ENCODE assay signal across 9 cellular contexts in genomic region chr17:74758846-74759163, GRCh38. TPM values are rescaled to one million over a fixed set of nuclear protein-coding genes. Genes with fewer than 3 reads are reported as not detected.
A peak's percentile ranks its signal among the peaks of the same experiment; 100 is the strongest.
DNase-seq lines count a peak whose midpoint lies in the region; ATAC-seq and TF ChIP-seq lines count a peak whose summit lies in the region.
"Had no signal": no experiment of that assay in that cellular context is flagged by ENCODE, and none has a peak within 500 bp of the region (broad histone marks: within the 10 kb centered on the region; RNA-seq: fewer than 3 reads in every experiment).

No MANE protein-coding gene starts in this region.

- peaks cover 5% of the 10 kb centered on the region; the same call in 1 of the 2 replicates for H3K79me2 ChIP-seq in OCI-LY7 (ENCODE audit: insufficient read depth, low read depth, low read length)

- DNase-seq in T-helper 1 cell (no peak), OCI-LY7 (ENCODE audit: low spot score) (no peak), fibroblast of mammary gland (ENCODE audit: low read depth) (peak; percentile 25), COLO829 (ENCODE audit: low spot score) (no peak), DMS53 (lab: John Stamatoyannopoulos, UW) (no peak)
- no peak for DNase-seq in stimulated activated effector memory CD8-positive, alpha-beta T cell treated with anti-CD3 and anti-CD28 coated beads, Interleukin-12 subunit alpha, Interleukin-12 subunit beta, amount 100 ng/mL, for 72 hours (ENCODE audit: low spot score in 2 of 2)

- intact Hi-C loops in OCI-LY7 (cut with micrococcal nuclease; ENCODE audit: unreplicated experiment), result loop anchor here (1.0 kb wide), 1 partner anchor 15 kb away; no protein-coding TSS in a partner anchor

- POLR2A ChIA-PET in OCI-LY7 (lab: Charles Lee), result interaction anchor here (0.6 to 1.0 kb wide), 3 partner anchors 9 to 471 kb away, joined by 3 to 4 read pairs (median 3); no protein-coding TSS in a partner anchor

- H3K27ac ChIP-seq in OCI-LY7 (ENCODE audit: low read depth, low read length, poor library complexity, severe bottlenecking), result no peak overlapping the region

- H3K36me3 Mint-ChIP-seq in T-helper 1 cell treated with Interleukin-12 subunit alpha and Interleukin-12 subunit beta and Interleukin-4 antibody, amounts not matched to agents 30 μg/mL and 1 μg/mL, for 36 hours (ENCODE audit: low read depth), result peaks cover 11% of the 10 kb centered on the region
- peaks cover 40% of the 10 kb centered on the region for H3K36me3 Mint-ChIP-seq in stimulated activated effector memory CD8-positive, alpha-beta T cell treated with anti-CD3 and anti-CD28 coated beads, Interleukin-12 subunit alpha, Interleukin-12 subunit beta, amount 100 ng/mL, for 72 hours

- peak overlapping the region; percentile 3; the same call in 1 of the 2 replicates for H3K4me2 ChIP-seq in OCI-LY7 (ENCODE audit: low read length)

- TF ChIP-seq CTCF in OCI-LY7 (conservative IDR thresholded peaks at IDR 0.05; ENCODE audit: low read length) (no peak), fibroblast of mammary gland (conservative IDR thresholded peaks at IDR 0.05; ENCODE audit: control insufficient read depth, insufficient read depth, low read depth, low read length) (no peak)

- H3K27ac Mint-ChIP-seq in T-helper 1 cell treated with Interleukin-12 subunit alpha and Interleukin-12 subunit beta and Interleukin-4 antibody, amounts not matched to agents 30 μg/mL and 1 μg/mL, for 36 hours, result peak overlapping the region; percentile 82
- H3K27ac Mint-ChIP-seq in stimulated activated effector memory CD8-positive, alpha-beta T cell treated with anti-CD3 and anti-CD28 coated beads, Interleukin-12 subunit alpha, Interleukin-12 subunit beta, amount 100 ng/mL, for 72 hours, result peak overlapping the region; percentile 94

- peaks cover 9% of the 10 kb centered on the region; the same call in 1 of the 2 replicates for H4K20me1 ChIP-seq in OCI-LY7 (ENCODE audit: insufficient read depth, low read length)

- H3K4me3 Mint-ChIP-seq in T-helper 1 cell treated with Interleukin-12 subunit alpha and Interleukin-12 subunit beta and Interleukin-4 antibody, amounts not matched to agents 30 μg/mL and 1 μg/mL, for 36 hours, result peak overlapping the region; percentile 69
- H3K4me3 Mint-ChIP-seq in stimulated activated effector memory CD8-positive, alpha-beta T cell treated with anti-CD3 and anti-CD28 coated beads, Interleukin-12 subunit alpha, Interleukin-12 subunit beta, amount 100 ng/mL, for 72 hours, result peak overlapping the region; percentile 73

- H3K9me2 ChIP-seq in OCI-LY7 (ENCODE audit: insufficient read depth, low read length), result no peaks in the 10 kb centered on the region

- CTCF ChIA-PET in OCI-LY7 (lab: Charles Lee; ENCODE audit: unreplicated experiment), result interaction anchor here (0.6 to 2.2 kb wide), 4 partner anchors 10 to 115 kb away, joined by 3 to 10 read pairs (median 4); no protein-coding TSS in a partner anchor

- BruUV-seq in OCI-LY7 (replicated peaks; lab: Mats Ljungman, UMichigan), result no TSS peak

- no peak overlapping the region for H3K4me3 ChIP-seq in OCI-LY7 (ENCODE audit: low read depth, low read length, poor library complexity, severe bottlenecking)
- no peak overlapping the region for H3K4me3 ChIP-seq in fibroblast of mammary gland (ENCODE audit: control insufficient read depth, low read depth, low read length)

- H2AFZ ChIP-seq in OCI-LY7 (ENCODE audit: low read length), result no peak overlapping the region

- peaks cover 8% of the 10 kb centered on the region; the same call in 1 of the 2 replicates for H3K36me3 ChIP-seq in OCI-LY7 (ENCODE audit: insufficient read depth, low read length)

- peak; percentile 51 for ATAC-seq in stimulated activated effector memory CD8-positive, alpha-beta T cell treated with anti-CD3 and anti-CD28 coated beads, Interleukin-12 subunit alpha, Interleukin-12 subunit beta, amount 100 ng/mL, for 72 hours
- no peak for ATAC-seq in GM18867 (IDR thresholded peaks at IDR 0.05; ENCODE audit: unreplicated experiment)

- H3K9me3 Mint-ChIP-seq in T-helper 1 cell treated with Interleukin-12 subunit alpha and Interleukin-12 subunit beta and Interleukin-4 antibody, amounts not matched to agents 30 μg/mL and 1 μg/mL, for 36 hours, result no peaks in the 10 kb centered on the region
- no peaks in the 10 kb centered on the region for H3K9me3 Mint-ChIP-seq in stimulated activated effector memory CD8-positive, alpha-beta T cell treated with anti-CD3 and anti-CD28 coated beads, Interleukin-12 subunit alpha, Interleukin-12 subunit beta, amount 100 ng/mL, for 72 hours

- H3K4me1 Mint-ChIP-seq in T-helper 1 cell treated with Interleukin-12 subunit alpha and Interleukin-12 subunit beta and Interleukin-4 antibody, amounts not matched to agents 30 μg/mL and 1 μg/mL, for 36 hours (ENCODE audit: low read depth), result peaks cover 52% of the 10 kb centered on the region
- peaks cover 74% of the 10 kb centered on the region for H3K4me1 Mint-ChIP-seq in stimulated activated effector memory CD8-positive, alpha-beta T cell treated with anti-CD3 and anti-CD28 coated beads, Interleukin-12 subunit alpha, Interleukin-12 subunit beta, amount 100 ng/mL, for 72 hours

- H3K27me3 Mint-ChIP-seq in T-helper 1 cell treated with Interleukin-12 subunit alpha and Interleukin-12 subunit beta and Interleukin-4 antibody, amounts not matched to agents 30 μg/mL and 1 μg/mL, for 36 hours (ENCODE audit: low read depth), result no peaks in the 10 kb centered on the region

- H3K4me1 ChIP-seq in OCI-LY7 (ENCODE audit: insufficient read depth, low read length, poor library complexity, severe bottlenecking), result peaks cover 19% of the 10 kb centered on the region

- H3K9me3 ChIP-seq in OCI-LY7 (ENCODE audit: low read length), result no peaks in the 10 kb centered on the region

RNA-seq across cellular contexts. Expression of gene NHERF1, which starts 10.4 kb away (rescaled TPM):
- total RNA-seq in OCI-LY7 (2014; rRNA removed; shearing (Covaris generic)), result 73.2 and 86.1 TPM in 2 replicates
- total RNA-seq in OCI-LY7 (2022), result 116 and 122 TPM in 2 replicates

RNA-seq across cellular contexts. Expression of gene NAT9, which starts 17.3 kb away (rescaled TPM):
- 77.2 and 99.3 TPM in 2 replicates for total RNA-seq in OCI-LY7 (2014; rRNA removed; shearing (Covaris generic))
- total RNA-seq in OCI-LY7 (2022), result 87.9 and 89.0 TPM in 2 replicates

RNA-seq across cellular contexts. Expression of gene RAB37, which starts 21.7 kb away (rescaled TPM):
- 2.8 and 6.3 TPM in 2 replicates for total RNA-seq in OCI-LY7 (2014; rRNA removed; shearing (Covaris generic))
- total RNA-seq in OCI-LY7 (2022), result 12.7 and 18.9 TPM in 2 replicates
- total RNA-seq: kidney epithelial cell had no signal

RNA-seq across cellular contexts. Expression of gene CD300LF, which starts 46.1 kb away (rescaled TPM):
- total RNA-seq in OCI-LY7 (2014; rRNA removed; shearing (Covaris generic)), result not detected in 2 replicates
- total RNA-seq in OCI-LY7 (2022), result not detected in 2 replicates
- total RNA-seq: kidney epithelial cell had no signal
